Comparison of ENCODE assay signal across 8 cellular contexts in the genomic region with DNA sequence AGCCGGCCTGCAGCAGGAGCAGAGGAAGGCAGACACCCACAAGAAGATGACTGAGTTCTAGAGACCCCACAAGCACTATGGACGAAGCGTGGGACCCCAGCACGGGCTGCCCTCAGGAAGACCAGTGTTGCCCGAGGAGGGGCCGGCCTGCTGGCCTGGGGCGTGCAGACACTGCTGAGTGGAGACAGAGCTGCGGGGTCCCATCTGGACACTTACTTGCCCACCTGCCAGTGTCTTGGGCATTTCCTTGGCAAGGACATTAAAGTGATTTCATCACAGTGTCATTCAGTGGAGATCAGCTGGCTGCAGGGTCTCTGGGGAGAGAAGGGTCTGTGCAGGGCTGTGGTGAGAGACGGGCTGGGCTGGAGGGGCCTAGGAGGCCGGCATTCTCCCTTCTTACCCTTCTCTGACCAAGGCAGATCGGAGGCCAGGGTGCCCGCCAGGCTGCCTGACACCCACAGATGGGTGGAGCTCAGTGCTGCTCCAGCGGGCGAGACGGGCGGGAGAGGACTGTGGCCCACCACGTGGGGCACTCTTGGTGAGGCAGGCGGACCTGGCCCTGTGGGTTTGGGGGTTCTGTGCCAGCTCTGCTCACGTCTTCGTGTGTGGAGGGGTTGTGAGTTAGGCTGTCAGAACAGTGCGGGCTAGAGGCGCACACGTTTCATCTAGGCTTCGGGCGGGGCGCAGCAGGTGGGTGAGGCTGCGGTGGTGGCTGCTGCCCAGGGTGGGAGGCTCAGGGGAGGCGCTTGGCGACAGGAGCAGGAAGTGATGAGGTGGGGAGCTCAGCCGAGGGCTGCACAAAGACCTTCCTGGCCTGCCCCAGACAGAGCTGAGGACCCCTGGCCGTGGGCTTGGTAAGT. TPM values are rescaled to one million over a fixed set of nuclear protein-coding genes. Genes with fewer than 3 reads are reported as not detected.
A peak's percentile ranks its signal among the peaks of the same experiment; 100 is the strongest.
DNase-seq lines count a peak whose midpoint lies in the region; ATAC-seq and TF ChIP-seq lines count a peak whose summit lies in the region.

A gene with protein sequence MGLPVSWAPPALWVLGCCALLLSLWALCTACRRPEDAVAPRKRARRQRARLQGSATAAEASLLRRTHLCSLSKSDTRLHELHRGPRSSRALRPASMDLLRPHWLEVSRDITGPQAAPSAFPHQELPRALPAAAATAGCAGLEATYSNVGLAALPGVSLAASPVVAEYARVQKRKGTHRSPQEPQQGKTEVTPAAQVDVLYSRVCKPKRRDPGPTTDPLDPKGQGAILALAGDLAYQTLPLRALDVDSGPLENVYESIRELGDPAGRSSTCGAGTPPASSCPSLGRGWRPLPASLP (plus strand): TSS at position 806 of the 860 bp plus-strand sequence. CDS start 886 bp downstream, outside the sequence.

- peak; percentile 71 for ATAC-seq in CD4-positive, alpha-beta T cell (ENCODE audit: poor library complexity)
- no peak for ATAC-seq in HG02763 (IDR thresholded peaks at IDR 0.05; ENCODE audit: unreplicated experiment)

- peaks cover 6 to 71% (median 45%) of the 10 kb centered on the region in 4 donors for H3K4me1 ChIP-seq in liver (ENCODE audit: control insufficient read depth in 4 of 4, insufficient read depth in 4 of 4, low read length in 3 of 4)

- 22% methylated on average over 31 of the region's 31 CpGs for WGBS in liver

- TF ChIP-seq RAD21 in liver (IDR thresholded peaks at IDR 0.05): no peak

- no peaks in the 10 kb centered on the region for H3K9me3 Mint-ChIP-seq in CD4-positive, alpha-beta T cell

- H3K27me3 Mint-ChIP-seq in CD4-positive, alpha-beta T cell: no peaks in the 10 kb centered on the region

- no peaks in the 10 kb centered on the region for H3K9me3 ChIP-seq in CD4-positive, alpha-beta T cell (ENCODE audit: control insufficient read depth, low read length)
- no peaks in the 10 kb centered on the region for H3K9me3 ChIP-seq in liver (ENCODE audit: control insufficient read depth in 4 of 4, low read length in 3 of 4)

- peak within 1 kb of the TSS; percentile 83 for H3K27ac ChIP-seq in CD4-positive, alpha-beta T cell (ENCODE audit: low read depth, low read length)
- H3K27ac ChIP-seq in liver (ENCODE audit: low read depth in 1 of 2, low read length in 2 of 2) (peak within 1 kb of the TSS; percentile 35 to 43), substantia nigra (ENCODE audit: low read depth, low read length, poor library complexity, severe bottlenecking) (peak within 1 kb of the TSS; percentile 30)

- H3K4me3 ChIP-seq in liver (ENCODE audit: low read depth in 1 of 3, low read length in 3 of 3): peak within 1 kb of the TSS; percentile 50 to 86 (median 54)

- no peaks in the 10 kb centered on the region for H3K36me3 ChIP-seq in liver (ENCODE audit: control insufficient read depth in 4 of 4, insufficient read depth in 3 of 4, low read depth in 1 of 4, low read length in 3 of 4)

- DNase-seq in CD4-positive, alpha-beta T cell: peak; percentile 70 to 87 (median 80)
- no peak for DNase-seq in LHCN-M2 (ENCODE audit: low read depth)
- peak; percentile 55 to 60 for DNase-seq in activated T-helper 1 cell treated with anti-CD3 and anti-CD28 coated beads, Interleukin-2, amount 50 U/mL, for 16 hours (ENCODE audit: low read depth in 1 of 2, low spot score in 1 of 2)
- peak in 1 of 49 donors; percentile 27 for DNase-seq in substantia nigra (lab: John Stamatoyannopoulos, UW)
- DNase-seq in NCI-H2227 (lab: John Stamatoyannopoulos, UW; ENCODE audit: unreplicated experiment): no peak
- DNase-seq in NCI-H2196 treated with DMSO at 0.1 percent for 48 hours (lab: John Stamatoyannopoulos, UW; ENCODE audit: unreplicated experiment): no peak

- no peak for TF ChIP-seq CTCF in CD4-positive, alpha-beta T cell (IDR thresholded peaks at IDR 0.05)
- TF ChIP-seq CTCF in liver (IDR thresholded peaks at IDR 0.05; ENCODE audit: low read depth, low read length, missing input control): no peak

- CTCF ChIA-PET in CD4-positive, alpha-beta T cell (lab: Charles Lee): interaction anchor here (1.1 to 6.3 kb wide), 7 partner anchors 13 to 128 kb away, joined by 4 to 44 read pairs (median 5); a partner anchor contains a TSS

- no peak within 1 kb of the TSS for H3K9ac ChIP-seq in liver (ENCODE audit: low read depth in 1 of 2, low read length in 2 of 2)

- H3K4me3 Mint-ChIP-seq in CD4-positive, alpha-beta T cell: peak within 1 kb of the TSS; percentile 91

- POLR2A ChIA-PET in CD4-positive, alpha-beta T cell (lab: Charles Lee): interaction anchor here (0.6 to 9.9 kb wide), 24 partner anchors 8 to 215 kb away, joined by 3 to 168 read pairs (median 6); a partner anchor contains a TSS

- H3K27ac Mint-ChIP-seq in CD4-positive, alpha-beta T cell: peak within 1 kb of the TSS; percentile 88

- intact Hi-C loops in CD4-positive, alpha-beta T cell (cut with DNase I, micrococcal nuclease): loop anchor here (1.0 to 10.0 kb wide), 5 partner anchors 15 to 81 kb away; a partner anchor contains a TSS

- no peaks in the 10 kb centered on the region for H3K27me3 ChIP-seq in CD4-positive, alpha-beta T cell (ENCODE audit: control insufficient read depth, insufficient read depth, low read length)
- no peaks in the 10 kb centered on the region for H3K27me3 ChIP-seq in liver (ENCODE audit: control insufficient read depth in 4 of 4, insufficient read depth in 4 of 4, low read length in 3 of 4)

- H3K4me1 Mint-ChIP-seq in CD4-positive, alpha-beta T cell (ENCODE audit: low read depth): peaks cover 25% of the 10 kb centered on the region

- peaks cover 26% of the 10 kb centered on the region for H3K36me3 Mint-ChIP-seq in CD4-positive, alpha-beta T cell (ENCODE audit: low read depth)

TF ChIP-seq in liver, 16 proteins besides CTCF, POLR2A, EP300 and RAD21:
- TF ChIP-seq, protein P1, sequence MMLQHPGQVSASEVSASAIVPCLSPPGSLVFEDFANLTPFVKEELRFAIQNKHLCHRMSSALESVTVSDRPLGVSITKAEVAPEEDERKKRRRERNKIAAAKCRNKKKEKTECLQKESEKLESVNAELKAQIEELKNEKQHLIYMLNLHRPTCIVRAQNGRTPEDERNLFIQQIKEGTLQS (IDR thresholded peaks at IDR 0.05): no peak
- TF ChIP-seq, protein P2, sequence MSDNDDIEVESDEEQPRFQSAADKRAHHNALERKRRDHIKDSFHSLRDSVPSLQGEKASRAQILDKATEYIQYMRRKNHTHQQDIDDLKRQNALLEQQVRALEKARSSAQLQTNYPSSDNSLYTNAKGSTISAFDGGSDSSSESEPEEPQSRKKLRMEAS (IDR thresholded peaks at IDR 0.05): peak; percentile 44
- TF ChIP-seq HNF4A (conservative IDR thresholded peaks at IDR 0.05) (peak in 1 of 2 donors; percentile 50), HNF4G (IDR thresholded peaks at IDR 0.05) (no peak), NR2F2 (IDR thresholded peaks at IDR 0.05) (no peak), JUND (IDR thresholded peaks at IDR 0.05) (no peak), YY1 (IDR thresholded peaks at IDR 0.05) (no peak), RXRA (IDR thresholded peaks at IDR 0.05) (peak in 1 of 2 donors; percentile 2), FOXA1 (IDR thresholded peaks at IDR 0.05) (no peak), SP1 (IDR thresholded peaks at IDR 0.05) (no peak), GABPA (IDR thresholded peaks at IDR 0.05 in 1 of 2, conservative IDR thresholded peaks at IDR 0.05 in 1 of 2) (no peak), TAF1 (conservative IDR thresholded peaks at IDR 0.05) (peak; percentile 30), EGR1 (IDR thresholded peaks at IDR 0.05; ENCODE audit: low read depth in 2 of 2) (no peak), FOXA2 (IDR thresholded peaks at IDR 0.05) (no peak)
- TF ChIP-seq, protein P3, sequence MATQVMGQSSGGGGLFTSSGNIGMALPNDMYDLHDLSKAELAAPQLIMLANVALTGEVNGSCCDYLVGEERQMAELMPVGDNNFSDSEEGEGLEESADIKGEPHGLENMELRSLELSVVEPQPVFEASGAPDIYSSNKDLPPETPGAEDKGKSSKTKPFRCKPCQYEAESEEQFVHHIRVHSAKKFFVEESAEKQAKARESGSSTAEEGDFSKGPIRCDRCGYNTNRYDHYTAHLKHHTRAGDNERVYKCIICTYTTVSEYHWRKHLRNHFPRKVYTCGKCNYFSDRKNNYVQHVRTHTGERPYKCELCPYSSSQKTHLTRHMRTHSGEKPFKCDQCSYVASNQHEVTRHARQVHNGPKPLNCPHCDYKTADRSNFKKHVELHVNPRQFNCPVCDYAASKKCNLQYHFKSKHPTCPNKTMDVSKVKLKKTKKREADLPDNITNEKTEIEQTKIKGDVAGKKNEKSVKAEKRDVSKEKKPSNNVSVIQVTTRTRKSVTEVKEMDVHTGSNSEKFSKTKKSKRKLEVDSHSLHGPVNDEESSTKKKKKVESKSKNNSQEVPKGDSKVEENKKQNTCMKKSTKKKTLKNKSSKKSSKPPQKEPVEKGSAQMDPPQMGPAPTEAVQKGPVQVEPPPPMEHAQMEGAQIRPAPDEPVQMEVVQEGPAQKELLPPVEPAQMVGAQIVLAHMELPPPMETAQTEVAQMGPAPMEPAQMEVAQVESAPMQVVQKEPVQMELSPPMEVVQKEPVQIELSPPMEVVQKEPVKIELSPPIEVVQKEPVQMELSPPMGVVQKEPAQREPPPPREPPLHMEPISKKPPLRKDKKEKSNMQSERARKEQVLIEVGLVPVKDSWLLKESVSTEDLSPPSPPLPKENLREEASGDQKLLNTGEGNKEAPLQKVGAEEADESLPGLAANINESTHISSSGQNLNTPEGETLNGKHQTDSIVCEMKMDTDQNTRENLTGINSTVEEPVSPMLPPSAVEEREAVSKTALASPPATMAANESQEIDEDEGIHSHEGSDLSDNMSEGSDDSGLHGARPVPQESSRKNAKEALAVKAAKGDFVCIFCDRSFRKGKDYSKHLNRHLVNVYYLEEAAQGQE (IDR thresholded peaks at IDR 0.05): no peak
- TF ChIP-seq, protein P4, sequence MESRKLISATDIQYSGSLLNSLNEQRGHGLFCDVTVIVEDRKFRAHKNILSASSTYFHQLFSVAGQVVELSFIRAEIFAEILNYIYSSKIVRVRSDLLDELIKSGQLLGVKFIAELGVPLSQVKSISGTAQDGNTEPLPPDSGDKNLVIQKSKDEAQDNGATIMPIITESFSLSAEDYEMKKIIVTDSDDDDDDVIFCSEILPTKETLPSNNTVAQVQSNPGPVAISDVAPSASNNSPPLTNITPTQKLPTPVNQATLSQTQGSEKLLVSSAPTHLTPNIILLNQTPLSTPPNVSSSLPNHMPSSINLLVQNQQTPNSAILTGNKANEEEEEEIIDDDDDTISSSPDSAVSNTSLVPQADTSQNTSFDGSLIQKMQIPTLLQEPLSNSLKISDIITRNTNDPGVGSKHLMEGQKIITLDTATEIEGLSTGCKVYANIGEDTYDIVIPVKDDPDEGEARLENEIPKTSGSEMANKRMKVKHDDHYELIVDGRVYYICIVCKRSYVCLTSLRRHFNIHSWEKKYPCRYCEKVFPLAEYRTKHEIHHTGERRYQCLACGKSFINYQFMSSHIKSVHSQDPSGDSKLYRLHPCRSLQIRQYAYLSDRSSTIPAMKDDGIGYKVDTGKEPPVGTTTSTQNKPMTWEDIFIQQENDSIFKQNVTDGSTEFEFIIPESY (IDR thresholded peaks at IDR 0.05): no peak
TF ChIP-seq in liver: peak in this region for 4.

RNA-seq across cellular contexts. Expression of the gene that starts here (rescaled TPM):
- 100 to 1,000 TPM; 149 to 165 TPM for total RNA-seq in CD4-positive, alpha-beta T cell
- total RNA-seq in LHCN-M2 (2014; rRNA removed) (16.2 and 19.1 TPM in 2 replicates), liver (10 to 100 TPM; 21.2 to 50.4 TPM)
- 2.3 TPM for polyA plus RNA-seq in LHCN-M2 (2012)
- polyA plus RNA-seq in liver: 10 to 100 TPM; 52.8 to 69.0 TPM

Comparison
In these comparisons a context has a peak if more than half of its experiments do, and no peak if none do; other contexts are left out.
1. DNase-seq: peak in CD4-positive, alpha-beta T cell (10 of 10) and activated T-helper 1 cell treated with anti-CD3 and anti-CD28 coated beads, Interleukin-2, amount 50 U/mL, for 16 hours (2 of 2); none in LHCN-M2 (single experiment), NCI-H2227 (single experiment) and NCI-H2196 treated with DMSO at 0.1 percent for 48 hours (single experiment).
2. H3K27ac ChIP-seq: peak in every context shown above with its lines; median percentile 83 in CD4-positive, alpha-beta T cell; 39 in liver; 30 in substantia nigra.